Comparison of ENCODE assay signal across 20 cellular contexts in genomic region chr6:169904051-169904922, GRCh38.
"Had no signal": no experiment of that assay in that cellular context is flagged by ENCODE, and none has a peak within 500 bp of the region (broad histone marks: within the 10 kb centered on the region; RNA-seq: fewer than 3 reads in every experiment).

No MANE protein-coding gene starts in this region.

- H3K27ac ChIP-seq: colonic mucosa, epithelial cell of prostate, prostate gland, tibial artery had no signal

- H3K27me3 ChIP-seq: breast epithelium, colonic mucosa, heart left ventricle had no signal

- H3K36me3 ChIP-seq: breast epithelium, colonic mucosa, heart left ventricle, prostate gland, tibial artery had no signal

- H3K36me3 Mint-ChIP-seq: activated CD4-positive, alpha-beta memory T cell treated with anti-CD3 and anti-CD28 coated beads for 36 hours; naive thymus-derived CD8-positive, alpha-beta T cell had no signal

- H3K27ac Mint-ChIP-seq: activated CD4-positive, alpha-beta memory T cell treated with anti-CD3 and anti-CD28 coated beads for 36 hours; activated naive CD8-positive, alpha-beta T cell treated with anti-CD3 and anti-CD28 coated beads for 36 hours; endodermal cell; stimulated activated naive CD8-positive, alpha-beta T cell treated with anti-CD3 and anti-CD28 coated beads, Interleukin-15, Interleukin-2, amounts not matched to agents 100 ng/mL and 50 ng/mL, for 24 hours had no signal

- H3K4me3 Mint-ChIP-seq: activated CD4-positive, alpha-beta memory T cell treated with anti-CD3 and anti-CD28 coated beads for 36 hours; activated naive CD8-positive, alpha-beta T cell treated with anti-CD3 and anti-CD28 coated beads for 36 hours; endodermal cell; naive thymus-derived CD8-positive, alpha-beta T cell; stimulated activated naive CD8-positive, alpha-beta T cell treated with anti-CD3 and anti-CD28 coated beads, Interleukin-15, Interleukin-2, amounts not matched to agents 100 ng/mL and 50 ng/mL, for 24 hours had no signal

- H3K4me1 Mint-ChIP-seq: activated naive CD8-positive, alpha-beta T cell treated with anti-CD3 and anti-CD28 coated beads for 36 hours; naive thymus-derived CD8-positive, alpha-beta T cell had no signal

- H3K4me1 ChIP-seq: breast epithelium, colonic mucosa, prostate gland, tibial artery had no signal

- H3K9me3 Mint-ChIP-seq: activated CD4-positive, alpha-beta memory T cell treated with anti-CD3 and anti-CD28 coated beads for 36 hours; endodermal cell; stimulated activated naive CD8-positive, alpha-beta T cell treated with anti-CD3 and anti-CD28 coated beads, Interleukin-15, Interleukin-2, amounts not matched to agents 100 ng/mL and 50 ng/mL, for 24 hours had no signal

- H3K9me3 ChIP-seq: breast epithelium, colonic mucosa, heart left ventricle, prostate gland, tibial artery had no signal

- DNase-seq: activated CD4-positive, alpha-beta memory T cell treated with anti-CD3 and anti-CD28 coated beads for 36 hours; activated CD4-positive, alpha-beta T cell treated with anti-CD3 and anti-CD28 coated beads for 4 hours; activated CD4-positive, CD25-positive, alpha-beta regulatory T cell; activated naive CD4-positive, alpha-beta T cell treated with Interleukin-2 at 50 U/mL for 16 hours; activated naive CD8-positive, alpha-beta T cell treated with anti-CD3 and anti-CD28 coated beads for 36 hours; activated T-cell treated with anti-CD3 and anti-CD28 coated beads, Interleukin-2, amount 50 U/mL, for 48 hours; endodermal cell; islet precursor cell; naive thymus-derived CD8-positive, alpha-beta T cell; stimulated activated CD4-positive, alpha-beta T cell treated with anti-CD3 and anti-CD28 coated beads, Interleukin-4, amount 100 ng/mL, for 24 hours; substantia nigra; T-helper 2 cell had no signal

- H3K27me3 Mint-ChIP-seq: activated CD4-positive, alpha-beta memory T cell treated with anti-CD3 and anti-CD28 coated beads for 36 hours; activated naive CD8-positive, alpha-beta T cell treated with anti-CD3 and anti-CD28 coated beads for 36 hours had no signal

- H3K4me3 ChIP-seq: breast epithelium, colonic mucosa, heart left ventricle, lung, prostate gland, tibial artery had no signal

- ATAC-seq: naive thymus-derived CD8-positive, alpha-beta T cell had no signal
